Comparison of ENCODE assay signal across 12 cellular contexts in genomic region chr11:3231851-3232744, GRCh38. TPM values are rescaled to one million over a fixed set of nuclear protein-coding genes. Genes with fewer than 3 reads are reported as not detected.
DNase-seq lines count a peak whose midpoint lies in the region; ATAC-seq and TF ChIP-seq lines count a peak whose summit lies in the region.
"Had no signal": no experiment of that assay in that cellular context is flagged by ENCODE, and none has a peak within 500 bp of the region (broad histone marks: within the 10 kb centered on the region; RNA-seq: fewer than 3 reads in every experiment).

MRGPRE (minus strand) TSS chr11:3232417; CDS start chr11:3228799, 3,618 bp downstream.

- no peaks in the 10 kb centered on the region for H3K4me1 ChIP-seq in mucosa of descending colon (ENCODE audit: low read depth)

- intact Hi-C loops in mucosa of descending colon (cut with DNase I, micrococcal nuclease) = no loop called here

- ATAC-seq in mucosa of descending colon (peak; percentile 82), GM21360 (IDR thresholded peaks at IDR 0.05; ENCODE audit: unreplicated experiment) (no peak)

- no peaks in the 10 kb centered on the region for H3K36me3 ChIP-seq in mucosa of descending colon (ENCODE audit: low read depth)

- DNase-seq in AG20443 (ENCODE audit: low spot score) (peak; percentile 78), NCI-H1092 treated with DMSO at 0.1 percent for 48 hours (lab: John Stamatoyannopoulos, UW) (peak; percentile 89), choroid plexus epithelial cell (ENCODE audit: low read depth) (peak; percentile 5), mucosa of descending colon (peak in 1 of 3 donors; percentile 16), NCI-H2227 treated with DMSO at 0.1 percent for 48 hours (lab: John Stamatoyannopoulos, UW) (no peak), NK-92 (lab: John Stamatoyannopoulos, UW; ENCODE audit: unreplicated experiment) (no peak), Ammon's horn (ENCODE audit: low spot score) (no peak)
- DNase-seq: CD8-positive, alpha-beta memory T cell; mesendoderm; MV-4-11 had no signal

- H3K9me3 ChIP-seq in mucosa of descending colon = no peaks in the 10 kb centered on the region

- H3K4me3 ChIP-seq in choroid plexus epithelial cell (ENCODE audit: low read depth, low read length) (no peak within 1 kb of the TSS), mucosa of descending colon (no peak within 1 kb of the TSS)

- no peak for TF ChIP-seq CTCF in choroid plexus epithelial cell (conservative IDR thresholded peaks at IDR 0.05; ENCODE audit: low read depth, low read length)
- TF ChIP-seq CTCF in mucosa of descending colon (IDR thresholded peaks at IDR 0.05) = no peak

RNA-seq across cellular contexts. Expression of gene MRGPRE, which starts in this region (rescaled TPM):
- 1 to 10 TPM in 1 of 3 donors, not detected in 2; 1.2 TPM for total RNA-seq in mucosa of descending colon
- total RNA-seq: CD8-positive, alpha-beta memory T cell; T-helper 1 cell treated with Interleukin-12 subunit alpha and Interleukin-12 subunit beta and Interleukin-4 antibody, amounts not matched to agents 30 ng/mL and 1 ng/mL, for 36 hours had no signal

Comparison
In these comparisons a context has a peak if more than half of its experiments do, and no peak if none do; other contexts are left out.
1. DNase-seq: peak in AG20443 (single experiment), NCI-H1092 treated with DMSO at 0.1 percent for 48 hours (single experiment) and choroid plexus epithelial cell (single experiment); none in NCI-H2227 treated with DMSO at 0.1 percent for 48 hours (single experiment), NK-92 (single experiment) and Ammon's horn (single experiment).